2 cellular contexts compared by ENCODE assay signal in genomic region chr12:100058482-100059029, GRCh38.
TF ChIP-seq lines count a peak whose summit lies in the region.

No MANE protein-coding gene starts in this region.

TF ChIP-seq in liver, 16 proteins besides CTCF, POLR2A, EP300 and RAD21 (continued from another document):
- no peak for TF ChIP-seq REST (IDR thresholded peaks at IDR 0.05)
- TF ChIP-seq FOXA1 (IDR thresholded peaks at IDR 0.05): no peak
- no peak for TF ChIP-seq ZBTB33 (IDR thresholded peaks at IDR 0.05)
- TF ChIP-seq MAX (IDR thresholded peaks at IDR 0.05): no peak
- TF ChIP-seq NR2F2 (IDR thresholded peaks at IDR 0.05): no peak
- TF ChIP-seq ATF3 (IDR thresholded peaks at IDR 0.05): no peak
- no peak for TF ChIP-seq YY1 (IDR thresholded peaks at IDR 0.05)
- TF ChIP-seq JUND (IDR thresholded peaks at IDR 0.05): no peak
- no peak for TF ChIP-seq TAF1 (conservative IDR thresholded peaks at IDR 0.05)
TF ChIP-seq in liver: peak in this region for 0.

TF ChIP-seq in HepG2, 621 proteins besides CTCF, POLR2A, EP300 and RAD21:
- TF ChIP-seq ZNF646 (CRISPR knock-in tag; IDR thresholded peaks at IDR 0.05): no peak
